ENCODE assay signal across 27 cellular contexts in the genomic region with DNA sequence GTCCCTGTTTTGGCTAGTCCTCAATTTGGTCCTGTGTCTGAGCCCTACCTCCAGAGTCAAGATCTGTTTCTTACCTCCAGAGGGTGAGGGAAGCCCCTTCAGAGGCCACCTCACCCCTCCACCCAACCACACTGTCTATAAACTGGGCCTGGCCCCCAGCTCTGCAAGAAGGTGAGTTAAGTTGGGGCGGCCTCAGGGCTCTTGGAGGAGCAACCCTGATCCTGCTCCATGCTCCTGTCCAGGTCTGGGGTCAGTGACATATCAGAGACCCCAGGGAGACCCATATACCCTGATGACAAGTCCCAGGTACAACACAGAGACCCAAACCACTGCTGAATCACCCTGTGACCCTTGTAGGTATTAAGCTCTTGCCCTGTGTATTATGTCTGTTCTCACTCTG.
"Had no signal": no experiment of that assay in that cellular context is flagged by ENCODE, and none has a peak within 500 bp of the region (broad histone marks: within the 10 kb centered on the region; RNA-seq: fewer than 3 reads in every experiment).

No MANE protein-coding gene starts in this region.

- H3K9me3 Mint-ChIP-seq: activated naive CD4-positive, alpha-beta T cell treated with anti-CD3 and anti-CD28 coated beads, Interleukin-2, amount 10 ng/mL, durations not matched to agents 7 days and 5 days; activated naive CD8-positive, alpha-beta T cell treated with anti-CD3 and anti-CD28 coated beads, Interleukin-2, amount 10 ng/mL, durations not matched to agents 7 days and 5 days; activated T-cell treated with anti-CD3 and anti-CD28 coated beads, Interleukin-2, amount 50 U/mL, for 24 hours; mesothelial cell of epicardium; T-helper 2 cell treated with Interferon-gamma antibody and Interleukin-4, amounts not matched to agents 5 μg/mL and 100 μg/mL, for 36 hours had no signal

- H3K36me3 Mint-ChIP-seq: activated naive CD4-positive, alpha-beta T cell treated with anti-CD3 and anti-CD28 coated beads, Interleukin-2, amount 10 ng/mL, durations not matched to agents 7 days and 5 days; activated naive CD8-positive, alpha-beta T cell treated with anti-CD3 and anti-CD28 coated beads, Interleukin-2, amount 10 ng/mL, durations not matched to agents 7 days and 5 days; brain; naive B cell had no signal

- DNase-seq: activated CD4-positive, alpha-beta T cell treated with anti-CD3 and anti-CD28 coated beads for 48 hours; activated CD4-positive, alpha-beta T cell treated with anti-CD3 and anti-CD28 coated beads, Interleukin-2, amount 50 U/mL, for 48 hours; activated CD8-positive, alpha-beta memory T cell treated with anti-CD3 and anti-CD28 coated beads for 24 hours; activated gamma-delta T cell; activated naive CD4-positive, alpha-beta T cell treated with anti-CD3 and anti-CD28 coated beads, Interleukin-2, amount 10 ng/mL, durations not matched to agents 7 days and 5 days; activated naive CD8-positive, alpha-beta T cell treated with anti-CD3 and anti-CD28 coated beads, Interleukin-2, amount 10 ng/mL, durations not matched to agents 7 days and 5 days; activated T-cell treated with anti-CD3 and anti-CD28 coated beads, Interleukin-2, amount 50 U/mL, for 24 hours; caudate nucleus; dermis blood vessel endothelial cell; effector CD8-positive, alpha-beta T cell; gastrocnemius medialis; glutamatergic neuron; left cardiac atrium; mammary epithelial cell; naive B cell; spleen; stimulated activated naive CD4-positive, alpha-beta T cell treated with Interleukin-2 at 50 U/mL for 16 hours; T-helper 1 cell; trophoblast cell had no signal

- H3K27me3 Mint-ChIP-seq: activated naive CD4-positive, alpha-beta T cell treated with anti-CD3 and anti-CD28 coated beads, Interleukin-2, amount 10 ng/mL, durations not matched to agents 7 days and 5 days had no signal

- H3K4me3 Mint-ChIP-seq: activated naive CD4-positive, alpha-beta T cell treated with anti-CD3 and anti-CD28 coated beads, Interleukin-2, amount 10 ng/mL, durations not matched to agents 7 days and 5 days; activated naive CD8-positive, alpha-beta T cell treated with anti-CD3 and anti-CD28 coated beads, Interleukin-2, amount 10 ng/mL, durations not matched to agents 7 days and 5 days; activated T-cell treated with anti-CD3 and anti-CD28 coated beads, Interleukin-2, amount 50 U/mL, for 24 hours; brain; mesothelial cell of epicardium; T-helper 2 cell treated with Interferon-gamma antibody and Interleukin-4, amounts not matched to agents 5 μg/mL and 100 μg/mL, for 36 hours had no signal

- H3K36me3 ChIP-seq: ascending aorta, gastrocnemius medialis, pancreas, spleen, thoracic aorta, uterus had no signal

- H3K4me3 ChIP-seq: ascending aorta, gastrocnemius medialis, pancreas, psoas muscle, spleen, thoracic aorta, uterus had no signal

- H3K27ac ChIP-seq: ascending aorta, gastrocnemius medialis, pancreas, psoas muscle, spleen, thoracic aorta, uterus had no signal

- H3K4me1 ChIP-seq: ascending aorta, pancreas, psoas muscle, uterus had no signal

- H3K27me3 ChIP-seq: ascending aorta, gastrocnemius medialis, pancreas, uterus had no signal

- H3K27ac Mint-ChIP-seq: activated naive CD4-positive, alpha-beta T cell treated with anti-CD3 and anti-CD28 coated beads, Interleukin-2, amount 10 ng/mL, durations not matched to agents 7 days and 5 days; activated naive CD8-positive, alpha-beta T cell treated with anti-CD3 and anti-CD28 coated beads, Interleukin-2, amount 10 ng/mL, durations not matched to agents 7 days and 5 days; activated T-cell treated with anti-CD3 and anti-CD28 coated beads, Interleukin-2, amount 50 U/mL, for 24 hours; brain; mesothelial cell of epicardium; naive B cell; T-helper 2 cell treated with Interferon-gamma antibody and Interleukin-4, amounts not matched to agents 5 μg/mL and 100 μg/mL, for 36 hours had no signal

- H3K9me3 ChIP-seq: ascending aorta, gastrocnemius medialis, pancreas, psoas muscle, thoracic aorta, uterus had no signal

- ATAC-seq: gastrocnemius medialis, left cardiac atrium, pancreas, psoas muscle had no signal
